Comparison of ENCODE assay signal across 24 cellular contexts in the genomic region with DNA sequence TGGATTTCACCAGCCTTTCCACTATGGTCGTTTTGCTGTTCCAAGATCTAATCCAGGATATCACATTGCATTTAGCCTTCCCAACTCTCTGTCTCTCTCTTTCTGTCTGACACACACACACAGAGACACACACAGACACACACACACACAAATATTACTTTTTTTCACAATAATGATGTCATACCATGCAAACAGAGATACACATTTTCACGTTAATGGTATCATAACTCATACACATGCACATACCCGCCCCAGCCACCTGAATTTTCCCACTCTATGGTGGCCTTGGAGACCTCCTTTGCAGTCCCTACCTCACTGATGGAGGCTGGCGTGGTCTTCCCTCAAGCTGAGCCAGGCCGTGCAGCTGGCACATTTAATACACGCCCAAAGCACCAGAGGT. TPM values are rescaled to one million over a fixed set of nuclear protein-coding genes. Genes with fewer than 3 reads are reported as not detected.
DNase-seq lines count a peak whose midpoint lies in the region; ATAC-seq, FAIRE-seq and TF ChIP-seq lines count a peak whose summit lies in the region.
"Had no signal": no experiment of that assay in that cellular context is flagged by ENCODE, and none has a peak within 500 bp of the region (broad histone marks: within the 10 kb centered on the region; RNA-seq: fewer than 3 reads in every experiment).

No MANE protein-coding gene starts in this region.

- no peak overlapping the region for H3K4me3 Mint-ChIP-seq in nephron progenitor cell
- H3K4me3 Mint-ChIP-seq: CD4-positive, CD25-positive, alpha-beta regulatory T cell had no signal

- no peaks in the 10 kb centered on the region for H3K79me2 ChIP-seq in GM12878 (ENCODE audit: control insufficient read depth, insufficient read depth, low read length)

- TF ChIP-seq POLR2A in heart left ventricle (IDR thresholded peaks at IDR 0.05) (no peak), GM12878 (IDR thresholded peaks at IDR 0.05; ENCODE audit: low read depth, low read length) (no peak), H54 (IDR thresholded peaks at IDR 0.05; ENCODE audit: low read depth, low read length) (no peak)

- H3K36me3 ChIP-seq in heart left ventricle (no peaks in the 10 kb centered on the region), GM12878 (ENCODE audit: control insufficient read depth in 2 of 2, insufficient read depth in 2 of 2, low read length in 1 of 2) (no peaks in the 10 kb centered on the region), upper lobe of right lung (no peaks in the 10 kb centered on the region)
- H3K36me3 ChIP-seq: BLaER1, MG63, SJSA1 had no signal

- no peak for TF ChIP-seq RAD21 in GM12878 (IDR thresholded peaks at IDR 0.05; ENCODE audit: insufficient read depth, low read depth, low read length)

- no peak for DNase-seq in heart left ventricle
- DNase-seq in Right ventricle myocardium superior = no peak
- no peak for DNase-seq in GM12878 (ENCODE audit: low read depth, low spot score)
- DNase-seq in nephron progenitor cell = no peak
- peak; percentile 13 for DNase-seq in upper lobe of right lung
- DNase-seq in H54 (ENCODE audit: insufficient read length, low spot score) = no peak
- DNase-seq: 8988T; CD4-positive, CD25-positive, alpha-beta regulatory T cell; DMS153; DND-41; H7; KG1; MG63; NCI-H2029 treated with DMSO at 0.1 percent for 48 hours; NCI-H446 treated with DMSO at 0.1 percent for 48 hours; NCI-H526; NCI-H82; NK-92 treated with Interleukin-12 subunit alpha and Interleukin-12 subunit beta, amount 100 ng/mL, for 24 hours; PC-3 had no signal

- H3K4me3 ChIP-seq in heart left ventricle = no peak overlapping the region
- no peak overlapping the region for H3K4me3 ChIP-seq in GM12878
- H3K4me3 ChIP-seq in upper lobe of right lung = no peak overlapping the region
- H3K4me3 ChIP-seq: BLaER1, MG63, SJSA1 had no signal

- H3K27ac ChIP-seq in heart left ventricle = peak overlapping the region; percentile 51 to 95 (median 86)
- H3K27ac ChIP-seq in GM12878 (ENCODE audit: control insufficient read depth, insufficient read depth) = no peak overlapping the region
- no peak overlapping the region for H3K27ac ChIP-seq in upper lobe of right lung
- H3K27ac ChIP-seq: BLaER1, SJSA1 had no signal

- intact Hi-C loops in heart left ventricle (cut with DNase I) = no loop called here
- intact Hi-C loops in Right ventricle myocardium superior (cut with DNase I) = no loop called here
- intact Hi-C loops in GM12878 (cut with micrococcal nuclease; ENCODE audit: unreplicated experiment) = no loop called here
- intact Hi-C loops in upper lobe of right lung (cut with DNase I) = no loop called here

- H3K4me2 ChIP-seq in GM12878 (ENCODE audit: control insufficient read depth, insufficient read depth) = no peak overlapping the region
- H3K4me2 ChIP-seq: BLaER1 had no signal

- no TSS peak for BruUV-seq in GM12878 (replicated peaks; lab: Mats Ljungman, UMichigan)

- no peaks in the 10 kb centered on the region for H3K9me3 ChIP-seq in heart left ventricle
- no peaks in the 10 kb centered on the region for H3K9me3 ChIP-seq in GM12878 (replicated peaks; ENCODE audit: control insufficient read depth, insufficient read depth, low read length)
- no peaks in the 10 kb centered on the region for H3K9me3 ChIP-seq in upper lobe of right lung
- H3K9me3 ChIP-seq: BLaER1, MG63, SJSA1 had no signal

- TF ChIP-seq CTCF in heart left ventricle (IDR thresholded peaks at IDR 0.05) = no peak
- TF ChIP-seq CTCF in GM12878 (IDR thresholded peaks at IDR 0.05 in 2 of 3, conservative IDR thresholded peaks at IDR 0.05 in 1 of 3; ENCODE audit: control insufficient read depth in 2 of 3, extremely low read depth in 1 of 3, insufficient read depth in 1 of 3, low read depth in 3 of 3, low read length in 3 of 3) = no peak
- no peak for TF ChIP-seq CTCF in nephron progenitor cell (IDR thresholded peaks at IDR 0.05)
- no peak for TF ChIP-seq CTCF in upper lobe of right lung (IDR thresholded peaks at IDR 0.05)

- H2AFZ ChIP-seq in GM12878 (ENCODE audit: control insufficient read depth, low read depth, low read length) = no peak overlapping the region

- TF ChIP-seq EP300 in GM12878 (IDR thresholded peaks at IDR 0.05; ENCODE audit: borderline replicate concordance in 1 of 2, control insufficient read depth in 1 of 2, low read depth in 2 of 2, low read length in 2 of 2) = no peak

- ATAC-seq in heart left ventricle (no peak), Right ventricle myocardium superior (ENCODE audit: poor library complexity) (no peak), GM12878 (no peak), upper lobe of right lung (no peak), GM18498 (IDR thresholded peaks at IDR 0.05; ENCODE audit: unreplicated experiment) (no peak)
- ATAC-seq: PC-3 had no signal

- no peak overlapping the region for H3K9ac ChIP-seq in GM12878 (ENCODE audit: control insufficient read depth, insufficient read depth, low read length)
- H3K9ac ChIP-seq: BLaER1 had no signal

- FAIRE-seq in GM12878 (lab: Jason Lieb, UNC) (no peak), H54 (lab: Jason Lieb, UNC) (no peak)
- FAIRE-seq: GM18507, HTR-8/SVneo had no signal

- POLR2A ChIA-PET in GM12878 (lab: Charles Lee) = no interaction called here

- peak overlapping the region; percentile 8 for H3K27ac Mint-ChIP-seq in nephron progenitor cell
- H3K27ac Mint-ChIP-seq: CD4-positive, CD25-positive, alpha-beta regulatory T cell had no signal

- SMC1A ChIA-PET in GM12878 (lab: Charles Lee; ENCODE audit: uncharacterized antibody, unreplicated experiment) = no interaction called here

- RAD21 ChIA-PET in GM12878 (lab: Charles Lee; ENCODE audit: unreplicated experiment) = no interaction called here

- in situ Hi-C loops in GM12878 (cut with MboI) = no loop called here

- H3K9me3 Mint-ChIP-seq in nephron progenitor cell = no peaks in the 10 kb centered on the region
- H3K9me3 Mint-ChIP-seq: CD4-positive, CD25-positive, alpha-beta regulatory T cell had no signal

- H3K27me3 ChIP-seq in heart left ventricle (peaks cover 0 to 7% (median 2%) of the 10 kb centered on the region in 9 donors), GM12878 (replicated peaks in 1 of 2; ENCODE audit: control insufficient read depth in 2 of 2, insufficient read depth in 2 of 2, low read length in 1 of 2) (no peaks in the 10 kb centered on the region; a peak in 1 of 4 replicates), upper lobe of right lung (peaks cover 16% of the 10 kb centered on the region)
- H3K27me3 ChIP-seq: BLaER1, MG63, SJSA1 had no signal

- no peaks in the 10 kb centered on the region for H4K20me1 ChIP-seq in GM12878 (ENCODE audit: control insufficient read depth, insufficient read depth)
- H4K20me1 ChIP-seq: BLaER1 had no signal

- WGBS in heart left ventricle, 4 donors = 37 to 45% (median 42%) methylated on average over 6 of the region's 6 CpGs
- WGBS in GM12878 (ENCODE audit: insufficient coverage, insufficient replicate concordance, low lambda C conversion rate, missing lambda C conversion rate) = 32% methylated on average over 6 of the region's 6 CpGs

- no peaks in the 10 kb centered on the region for H3K36me3 Mint-ChIP-seq in nephron progenitor cell (ENCODE audit: low read depth)
- H3K36me3 Mint-ChIP-seq: CD4-positive, CD25-positive, alpha-beta regulatory T cell had no signal

- CTCF ChIA-PET in GM12878 (lab: Yijun Ruan, JAX) = no interaction called here

- H3K4me1 ChIP-seq in heart left ventricle (peaks cover 0 to 34% (median 5%) of the 10 kb centered on the region in 12 donors), GM12878 (ENCODE audit: control insufficient read depth, insufficient read depth, low read length) (no peaks in the 10 kb centered on the region), upper lobe of right lung (no peaks in the 10 kb centered on the region)
- H3K4me1 ChIP-seq: BLaER1, SJSA1 had no signal

- peaks cover 8% of the 10 kb centered on the region for H3K4me1 Mint-ChIP-seq in nephron progenitor cell
- H3K4me1 Mint-ChIP-seq: CD4-positive, CD25-positive, alpha-beta regulatory T cell had no signal

- peaks cover 9% of the 10 kb centered on the region for H3K27me3 Mint-ChIP-seq in nephron progenitor cell (ENCODE audit: low read depth, poor library complexity)

TF ChIP-seq in GM12878, 131 proteins besides CTCF, POLR2A, EP300 and RAD21:
- TF ChIP-seq ATF7 (IDR thresholded peaks at IDR 0.05; ENCODE audit: low read depth) (peak; percentile 56), SMARCA5 (IDR thresholded peaks at IDR 0.05) (no peak)

RNA-seq across cellular contexts. Expression of a gene that starts 7.2 kb away (rescaled TPM):
- total RNA-seq in heart left ventricle (over 10,000 TPM in 8 of 9 donors, 1,000 to 10,000 TPM in 1; 9,599 to 55,783 (median 27,750) TPM), Right ventricle myocardium superior (13,587 TPM), GM12878 (2014; rRNA removed) (0.44 and 0.62 TPM in 2 replicates), GM12878 (2014; rRNA removed; fragmentation: Illumina TruSeq; extraction: Trizol) (not detected in 2 replicates), GM12878 (2021) (0.77 and 0.82 TPM in 2 replicates), upper lobe of right lung (not detected)
- polyA plus RNA-seq in heart left ventricle (over 10,000 TPM; 13,945 to 25,284 TPM), GM12878 (2011; rRNA removed) (0.08 TPM in 1 of 2 replicates, not detected in the other), GM12878 (2014; fragmentation: Illumina TruSeq; extraction: Trizol) (0.57 TPM in 1 of 2 replicates, not detected in the other), GM12878 (2014; fragmentation: Nextera tagmentation; extraction: Ambion mirVana) (1 to 10 TPM; 1.8 TPM), GM12878 (2014; rRNA removed) (0.46 and 0.50 TPM in 2 replicates), GM12878 (2016; fragmentation: Nextera tagmentation; extraction: Ambion mirVana) (under 1 TPM; 0.50 to 0.57 TPM)
- total RNA-seq in GM12878 (2013; cell fraction: nucleolus; rRNA removed) = not detected in 2 replicates
- 2.1 TPM for polyA plus RNA-seq in GM12878 (2011; ENCODE audit: low read depth)
- 0.25 and 0.58 TPM in 2 replicates for polyA plus RNA-seq in GM12878 (2011; cell fraction: cytosol; rRNA removed)
- polyA plus RNA-seq in GM12878 (2011; cell fraction: nucleus; rRNA removed) = 0.31 TPM in 1 of 2 replicates, not detected in the other
- 1.3 and 1.7 TPM in 2 replicates for polyA plus RNA-seq in GM12878 (2012)
- 0.46 TPM in 1 of 2 replicates, not detected in the other for polyA minus RNA-seq in GM12878 (2011; rRNA and poly(A)+ RNA removed)
- not detected in 2 replicates for polyA minus RNA-seq in GM12878 (2011; cell fraction: cytosol; rRNA and poly(A)+ RNA removed)
- polyA minus RNA-seq in GM12878 (2011; cell fraction: nucleus; rRNA and poly(A)+ RNA removed) = not detected in 2 replicates
- total RNA-seq: CD4-positive, CD25-positive, alpha-beta regulatory T cell; H7; PC-3; SJSA1 had no signal
- polyA plus RNA-seq: CD4-positive, CD25-positive, alpha-beta regulatory T cell had no signal

Comparison
In these comparisons a context has a peak if more than half of its experiments do, and no peak if none do; other contexts are left out.
1. H3K27ac ChIP-seq: peak in heart left ventricle (12 of 12); none in GM12878 (single experiment) and upper lobe of right lung (single experiment).
2. RNA of a gene that starts 7.2 kb away (total RNA-seq): 9,599 to 55,783 TPM in heart left ventricle and 13,587 TPM in Right ventricle myocardium superior (single experiment); 0.44 to 0.82 TPM in GM12878 and not detected in upper lobe of right lung (single experiment); every median in the first group is over 1,000 times any median in the second.